ENCODE assay signal across 8 cellular contexts in the genomic region with DNA sequence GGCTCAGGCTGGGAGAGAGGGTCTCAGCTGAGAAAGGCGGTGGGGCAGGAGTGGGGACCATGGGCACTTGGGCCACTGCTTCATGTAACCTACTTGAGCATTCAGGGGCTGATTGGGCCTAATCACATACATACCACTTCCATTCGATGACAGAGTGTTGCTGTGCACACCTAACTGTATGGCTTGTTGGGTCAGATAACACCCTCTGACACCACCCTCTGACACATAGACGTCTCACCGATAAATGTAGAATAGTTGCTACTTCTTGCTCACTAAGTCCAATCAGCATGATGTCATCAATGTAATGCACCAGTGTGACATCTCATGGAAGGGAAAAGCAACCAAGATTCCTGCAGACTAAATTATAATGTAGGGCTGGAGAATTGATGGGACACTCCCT.
DNase-seq lines count a peak whose midpoint lies in the region; ATAC-seq, FAIRE-seq and TF ChIP-seq lines count a peak whose summit lies in the region.
"Not testable (repeated sequence)": the region's sequence is repeated elsewhere in the genome, so short reads cannot be mapped to it uniquely, and the experiment has no call there.

No MANE protein-coding gene starts in this region.

- H3K36me3 ChIP-seq in K562 (ENCODE audit: control insufficient read depth, insufficient read depth, low read length); keratinocyte (ENCODE audit: control insufficient read depth in 2 of 2, extremely low read depth in 1 of 2, insufficient read depth in 2 of 2, low read length in 2 of 2): not testable (repeated sequence)

- FAIRE-seq in GM12891 (lab: Jason Lieb, UNC) (peak; percentile 90), K562 (lab: Jason Lieb, UNC) (peak; percentile 83), keratinocyte (lab: Jason Lieb, UNC) (peak; percentile 23)

- H3K27me3 ChIP-seq in K562 (ENCODE audit: control insufficient read depth in 2 of 2, insufficient read depth in 2 of 2, low read length in 2 of 2); keratinocyte (ENCODE audit: control insufficient read depth, extremely low read depth, insufficient read depth, low read length): not testable (repeated sequence)

- dilution Hi-C loops in keratinocyte (cut with MboI; ENCODE audit: extremely low pct_ligation_motif_present, low sequenced_read_pairs), result not testable (repeated sequence)

- not testable (repeated sequence) for TF ChIP-seq POLR2A in GM12891 (IDR thresholded peaks at IDR 0.05; ENCODE audit: low read depth, low read length); K562 (conservative IDR thresholded peaks at IDR 0.05)

- not testable (repeated sequence) for H3K36me3 Mint-ChIP-seq in WTC11; mesothelial cell of epicardium; nephron (ENCODE audit: low read depth); stimulated activated effector memory CD8-positive, alpha-beta T cell treated with anti-CD3 and anti-CD28 coated beads, Interleukin-12 subunit alpha, Interleukin-12 subunit beta, amount 100 ng/mL, for 72 hours

- not testable (repeated sequence) for H3K9me1 ChIP-seq in K562 (ENCODE audit: control insufficient read depth, insufficient read depth, low read length); keratinocyte (ENCODE audit: control insufficient read depth, extremely low read depth, insufficient read depth, low read length)

- not testable (repeated sequence) for H4K20me1 ChIP-seq in K562 (replicated peaks; ENCODE audit: control insufficient read depth, insufficient read depth, low read length); keratinocyte (ENCODE audit: control insufficient read depth, extremely low read depth, insufficient read depth, low read length)

- H3K9me3 ChIP-seq in K562 (replicated peaks; ENCODE audit: control insufficient read depth, insufficient read depth, low read depth, low read length); keratinocyte (ENCODE audit: control insufficient read depth, low read depth, low read length): not testable (repeated sequence)

- not testable (repeated sequence) for BruUV-seq in K562 (replicated peaks; lab: Mats Ljungman, UMichigan)

- not testable (repeated sequence) for H2AFZ ChIP-seq in K562 (ENCODE audit: low read depth, low read length); keratinocyte (ENCODE audit: control insufficient read depth, low read length)

- H3K9ac ChIP-seq in K562 (ENCODE audit: insufficient read depth in 1 of 2, low read depth in 2 of 2, low read length in 2 of 2), result 0 out of 4 replicates have a peak overlapping the region, but pooled peaks have one; percentile 17 to 30
- not testable (repeated sequence) for H3K9ac ChIP-seq in keratinocyte (ENCODE audit: control insufficient read depth, extremely low read depth, insufficient read depth, low read length)

- DNase-seq in GM12891 (ENCODE audit: insufficient read length, low spot score); WTC11 (ENCODE audit: low spot score); epithelial cell of proximal tubule (ENCODE audit: low read depth); keratinocyte (ENCODE audit: low read depth, low spot score); mesothelial cell of epicardium (ENCODE audit: low spot score in 2 of 2, unreplicated experiment in 2 of 2); stimulated activated effector memory CD8-positive, alpha-beta T cell treated with anti-CD3 and anti-CD28 coated beads, Interleukin-12 subunit alpha, Interleukin-12 subunit beta, amount 100 ng/mL, for 72 hours (ENCODE audit: low spot score in 2 of 2): not testable (repeated sequence)
- peak in 2 of 4 experiments; percentile 17 to 57 for DNase-seq in K562 (ENCODE audit: extremely low read depth in 1 of 4, low spot score in 3 of 4)

- intact Hi-C loops in K562 (cut with micrococcal nuclease), result not testable (repeated sequence)

- H3K79me2 ChIP-seq in K562 (ENCODE audit: control insufficient read depth, insufficient read depth, low read length); keratinocyte (ENCODE audit: control insufficient read depth, insufficient read depth, low read length): not testable (repeated sequence)

- not testable (repeated sequence) for TF ChIP-seq EP300 in K562 (IDR thresholded peaks at IDR 0.05; ENCODE audit: low read length)

- POLR2A ChIA-PET in WTC11 (lab: Charles Lee), result not testable (repeated sequence)
- POLR2A ChIA-PET in K562 (lab: Yijun Ruan, JAX), result interaction anchor here (0.7 kb wide), 1 partner anchor 26 kb away, joined by 3 read pairs; no protein-coding TSS in a partner anchor

- H3K27ac ChIP-seq in K562 (ENCODE audit: extremely low read depth, low read depth, low read length), result peak overlapping the region; percentile 41; the same call in 1 of the 3 replicates
- not testable (repeated sequence) for H3K27ac ChIP-seq in keratinocyte (ENCODE audit: control insufficient read depth, insufficient read depth, low read length)

- H3K27ac Mint-ChIP-seq in WTC11; mesothelial cell of epicardium; stimulated activated effector memory CD8-positive, alpha-beta T cell treated with anti-CD3 and anti-CD28 coated beads, Interleukin-12 subunit alpha, Interleukin-12 subunit beta, amount 100 ng/mL, for 72 hours: not testable (repeated sequence)
- peak overlapping the region in 1 of 3 experiments; percentile 0 for H3K27ac Mint-ChIP-seq in nephron

- H3K4me1 Mint-ChIP-seq in WTC11, result peaks cover 24% of the 10 kb centered on the region
- peaks cover 27% of the 10 kb centered on the region for H3K4me1 Mint-ChIP-seq in mesothelial cell of epicardium
- peaks cover 15% of the 10 kb centered on the region for H3K4me1 Mint-ChIP-seq in nephron
- H3K4me1 Mint-ChIP-seq in stimulated activated effector memory CD8-positive, alpha-beta T cell treated with anti-CD3 and anti-CD28 coated beads, Interleukin-12 subunit alpha, Interleukin-12 subunit beta, amount 100 ng/mL, for 72 hours, result not testable (repeated sequence)

- ATAC-seq in WTC11, result not testable (repeated sequence)
- ATAC-seq in K562, result peak; percentile 47
- peak; percentile 33 for ATAC-seq in stimulated activated effector memory CD8-positive, alpha-beta T cell treated with anti-CD3 and anti-CD28 coated beads, Interleukin-12 subunit alpha, Interleukin-12 subunit beta, amount 100 ng/mL, for 72 hours

- CTCF ChIA-PET in WTC11 (lab: Charles Lee); K562 (lab: Yijun Ruan, JAX; ENCODE audit: low intra/inter-chr PET ratio): not testable (repeated sequence)

- H3K4me2 ChIP-seq in K562 (ENCODE audit: insufficient read depth, low read length), result peak overlapping the region; percentile 66
- not testable (repeated sequence) for H3K4me2 ChIP-seq in keratinocyte (ENCODE audit: control insufficient read depth, extremely low read depth, insufficient read depth, low read depth, low read length)

- WGBS in K562 (ENCODE audit: insufficient coverage, low coverage, missing lambda C conversion rate), result 0% methylated on average over 4 of the region's 4 CpGs

- peak overlapping the region; percentile 64 for H3K4me3 Mint-ChIP-seq in WTC11
- H3K4me3 Mint-ChIP-seq in mesothelial cell of epicardium, result peak overlapping the region; percentile 65
- peak overlapping the region; percentile 67 to 70 (median 69) for H3K4me3 Mint-ChIP-seq in nephron
- not testable (repeated sequence) for H3K4me3 Mint-ChIP-seq in stimulated activated effector memory CD8-positive, alpha-beta T cell treated with anti-CD3 and anti-CD28 coated beads, Interleukin-12 subunit alpha, Interleukin-12 subunit beta, amount 100 ng/mL, for 72 hours

- H3K27me3 Mint-ChIP-seq in WTC11 (ENCODE audit: low read depth); mesothelial cell of epicardium (ENCODE audit: low read depth); nephron (ENCODE audit: low read depth): not testable (repeated sequence)

- not testable (repeated sequence) for TF ChIP-seq CTCF in WTC11 (IDR thresholded peaks at IDR 0.05); K562 (IDR thresholded peaks at IDR 0.05 in 2 of 3, conservative IDR thresholded peaks at IDR 0.05 in 1 of 3; ENCODE audit: insufficient read depth in 2 of 3, low read depth in 1 of 3, low read length in 3 of 3); epithelial cell of proximal tubule (conservative IDR thresholded peaks at IDR 0.05; ENCODE audit: low read depth, low read length); keratinocyte (optimal IDR thresholded peaks at IDR 0.05 in 1 of 3, IDR thresholded peaks at IDR 0.05 in 1 of 3, conservative IDR thresholded peaks at IDR 0.05 in 1 of 3; ENCODE audit: extremely low read depth in 1 of 3, insufficient read depth in 2 of 3, low read length in 3 of 3); mesothelial cell of epicardium (IDR thresholded peaks at IDR 0.05; ENCODE audit: unreplicated experiment); nephron (IDR thresholded peaks at IDR 0.05; ENCODE audit: unreplicated experiment in 3 of 3)

- H3K9me3 Mint-ChIP-seq in WTC11; mesothelial cell of epicardium; nephron; stimulated activated effector memory CD8-positive, alpha-beta T cell treated with anti-CD3 and anti-CD28 coated beads, Interleukin-12 subunit alpha, Interleukin-12 subunit beta, amount 100 ng/mL, for 72 hours: not testable (repeated sequence)

- H3K4me1 ChIP-seq in K562 (replicated peaks in 1 of 2; ENCODE audit: control insufficient read depth in 2 of 2, insufficient read depth in 2 of 2, low read length in 2 of 2), result peaks cover 17 to 19% of the 10 kb centered on the region in 2 experiments; a peak in 4 of 5 replicates
- not testable (repeated sequence) for H3K4me1 ChIP-seq in keratinocyte (ENCODE audit: control insufficient read depth, extremely low read depth, insufficient read depth, low read length)

- H3K4me3 ChIP-seq in K562; keratinocyte (ENCODE audit: control insufficient read depth in 2 of 3, extremely low read depth in 1 of 3, insufficient read depth in 2 of 3, low read depth in 1 of 3, low read length in 3 of 3): not testable (repeated sequence)
- peak overlapping the region; percentile 50 for H3K4me3 ChIP-seq in epithelial cell of proximal tubule (ENCODE audit: low read depth, low read length)

- TF ChIP-seq RAD21 in K562 (CRISPR knock-in tag; conservative IDR thresholded peaks at IDR 0.05 in 1 of 2, IDR thresholded peaks at IDR 0.05 in 1 of 2), result not testable (repeated sequence)

- in situ Hi-C loops in K562 (cut with MboI), result not testable (repeated sequence)

TF ChIP-seq in K562, 482 proteins besides CTCF, POLR2A, EP300 and RAD21 (continues in another document):
- TF ChIP-seq SOX6 (IDR thresholded peaks at IDR 0.05) (0 out of 2 replicates have a peak, but pooled peaks have one; percentile 9), NCOR1 (IDR thresholded peaks at IDR 0.05) (0 out of 2 replicates have a peak, but pooled peaks have one; percentile 19)
